ENCODE assay signal across 23 cellular contexts in genomic region chr1:2805801-2806430, GRCh38.
"Had no signal": no experiment of that assay in that cellular context is flagged by ENCODE, and none has a peak within 500 bp of the region (broad histone marks: within the 10 kb centered on the region; RNA-seq: fewer than 3 reads in every experiment).

No MANE protein-coding gene starts in this region.

- H3K4me1 ChIP-seq: stomach had no signal

- H3K9me3 Mint-ChIP-seq: activated CD8-positive, alpha-beta T cell treated with anti-CD3 and anti-CD28 coated beads for 36 hours; dendritic cell treated with granulocyte-macrophage colony-stimulating factor and Interleukin-4, amounts not matched to agents 40 ng/mL and 50 ng/mL, for 4 days; naive thymus-derived CD4-positive, alpha-beta T cell; stimulated activated memory B cell treated with anti-CD40 and anti-IgM and Interleukin-4, amounts not matched to agents 10 μg/mL and 1 μg/mL and 100 μg/mL, for 72 hours had no signal

- H3K27me3 Mint-ChIP-seq: activated CD8-positive, alpha-beta memory T cell treated with anti-CD3 and anti-CD28 coated beads, Interleukin-2, amount 10 ng/mL, durations not matched to agents 7 days and 5 days; dendritic cell treated with granulocyte-macrophage colony-stimulating factor and Interleukin-4, amounts not matched to agents 40 ng/mL and 50 ng/mL, for 4 days; progenitor cell of endocrine pancreas had no signal

- H3K27ac ChIP-seq: SK-N-MC, skin epidermis, stomach, suprapubic skin, tibial nerve had no signal

- H3K9me3 ChIP-seq: stomach, suprapubic skin, tibial nerve had no signal

- FAIRE-seq: bronchial epithelial cell, endometrium had no signal

- H3K4me3 Mint-ChIP-seq: activated CD8-positive, alpha-beta memory T cell treated with anti-CD3 and anti-CD28 coated beads, Interleukin-2, amount 10 ng/mL, durations not matched to agents 7 days and 5 days; activated CD8-positive, alpha-beta T cell treated with anti-CD3 and anti-CD28 coated beads for 36 hours; dendritic cell treated with granulocyte-macrophage colony-stimulating factor and Interleukin-4, amounts not matched to agents 40 ng/mL and 50 ng/mL, for 4 days; naive thymus-derived CD4-positive, alpha-beta T cell; stimulated activated memory B cell treated with anti-CD40 and anti-IgM and Interleukin-4, amounts not matched to agents 10 μg/mL and 1 μg/mL and 100 μg/mL, for 72 hours; T-helper 17 cell had no signal

- H3K4me3 ChIP-seq: SK-N-MC, skin epidermis, stomach, suprapubic skin, tibial nerve had no signal

- H3K27ac Mint-ChIP-seq: activated CD8-positive, alpha-beta memory T cell treated with anti-CD3 and anti-CD28 coated beads, Interleukin-2, amount 10 ng/mL, durations not matched to agents 7 days and 5 days; activated CD8-positive, alpha-beta T cell treated with anti-CD3 and anti-CD28 coated beads for 36 hours; dendritic cell treated with granulocyte-macrophage colony-stimulating factor and Interleukin-4, amounts not matched to agents 40 ng/mL and 50 ng/mL, for 4 days; naive thymus-derived CD4-positive, alpha-beta T cell; progenitor cell of endocrine pancreas; stimulated activated memory B cell treated with anti-CD40 and anti-IgM and Interleukin-4, amounts not matched to agents 10 μg/mL and 1 μg/mL and 100 μg/mL, for 72 hours; T-helper 17 cell had no signal

- H3K36me3 Mint-ChIP-seq: activated CD8-positive, alpha-beta memory T cell treated with anti-CD3 and anti-CD28 coated beads, Interleukin-2, amount 10 ng/mL, durations not matched to agents 7 days and 5 days; naive thymus-derived CD4-positive, alpha-beta T cell; stimulated activated memory B cell treated with anti-CD40 and anti-IgM and Interleukin-4, amounts not matched to agents 10 μg/mL and 1 μg/mL and 100 μg/mL, for 72 hours had no signal

- ATAC-seq: activated CD8-positive, alpha-beta memory T cell treated with anti-CD3 and anti-CD28 coated beads, Interleukin-2, amount 10 ng/mL, durations not matched to agents 7 days and 5 days; activated CD8-positive, alpha-beta T cell treated with anti-CD3 and anti-CD28 coated beads for 36 hours; naive thymus-derived CD4-positive, alpha-beta T cell; stimulated activated memory B cell treated with anti-CD40 and anti-IgM and Interleukin-4, amounts not matched to agents 10 μg/mL and 1 μg/mL and 100 μg/mL, for 72 hours; T-helper 17 cell had no signal

- H3K36me3 ChIP-seq: stomach, suprapubic skin, tibial nerve had no signal

- DNase-seq: activated CD4-positive, alpha-beta T cell treated with anti-CD3 and anti-CD28 coated beads for 4 hours; activated CD4-positive, CD25-positive, alpha-beta regulatory T cell; activated CD8-positive, alpha-beta memory T cell treated with anti-CD3 and anti-CD28 coated beads, Interleukin-2, amount 10 ng/mL, durations not matched to agents 7 days and 5 days; activated CD8-positive, alpha-beta T cell treated with anti-CD3 and anti-CD28 coated beads for 36 hours; activated effector memory CD4-positive, alpha-beta T cell treated with anti-CD3 and anti-CD28 coated beads, Interleukin-2, amount 50 U/mL, for 16 hours; activated naive CD4-positive, alpha-beta T cell treated with anti-CD3 and anti-CD28 coated beads, Interleukin-2, amount 50 U/mL, for 16 hours; activated T-cell treated with anti-CD3 and anti-CD28 coated beads for 4 hours; effector CD4-positive, alpha-beta T cell; mesendoderm; naive thymus-derived CD4-positive, alpha-beta T cell; stimulated activated CD4-positive, alpha-beta T cell treated with anti-CD3 and anti-CD28 coated beads, Interleukin-2, amount 100 ng/mL, for 24 hours; stomach; SW 1271; T-helper 17 cell had no signal
